Comparison of ENCODE assay signal across 20 cellular contexts in the genomic region with DNA sequence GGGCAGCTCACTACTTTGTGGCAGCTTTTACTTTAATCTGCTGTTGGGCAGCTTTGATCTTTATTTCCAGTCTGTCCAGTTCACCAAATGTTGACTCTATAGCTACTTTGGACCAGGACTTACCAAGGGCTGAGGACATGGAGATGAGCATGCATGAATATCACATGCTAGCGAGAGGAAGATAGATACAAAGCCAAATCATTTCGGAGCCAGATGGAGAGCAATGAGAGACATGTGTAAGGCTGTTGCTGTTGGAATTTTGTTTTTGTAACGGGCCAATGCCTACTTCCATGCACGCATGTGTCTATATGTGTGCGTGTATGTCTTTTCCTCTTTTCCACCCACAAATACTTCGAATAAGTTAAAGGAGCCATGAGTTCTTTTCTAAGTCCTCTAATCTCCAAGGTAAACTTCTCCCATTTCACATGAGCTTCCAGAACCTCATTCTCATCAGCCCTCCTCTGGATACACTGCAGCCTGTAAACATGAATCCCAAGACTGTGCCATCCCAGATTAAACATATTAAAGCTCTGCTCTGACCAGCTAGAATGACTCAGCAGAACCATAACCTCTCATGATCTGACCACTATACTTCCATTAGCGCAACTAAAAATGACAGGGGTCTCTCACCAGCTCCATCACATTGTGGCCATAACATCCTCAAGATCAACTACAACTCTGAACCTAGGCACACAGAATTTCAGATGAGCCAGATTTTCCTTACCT.
"Had no signal": no experiment of that assay in that cellular context is flagged by ENCODE, and none has a peak within 500 bp of the region (broad histone marks: within the 10 kb centered on the region; RNA-seq: fewer than 3 reads in every experiment).

No MANE protein-coding gene starts in this region.

- H3K4me1 ChIP-seq: foreskin keratinocyte, thyroid gland had no signal

- DNase-seq: activated CD4-positive, alpha-beta T cell treated with anti-CD3 and anti-CD28 coated beads for 1 hour; activated gamma-delta T cell; activated T-cell treated with anti-CD3 and anti-CD28 coated beads, Interleukin-2, amount 50 U/mL, for 72 hours; endodermal cell; foreskin keratinocyte; glutamatergic neuron; hippocampal formation; left colon; stimulated activated CD4-positive, alpha-beta T cell treated with anti-CD3 and anti-CD28 coated beads, Interleukin-12 subunit alpha, Interleukin-12 subunit beta, amount 100 ng/mL, for 4 hours; stimulated activated CD4-positive, alpha-beta T cell treated with anti-CD3 and anti-CD28 coated beads, Interleukin-2, amount 100 ng/mL, for 24 hours; stimulated activated naive CD4-positive, alpha-beta T cell treated with Interleukin-2 at 50 U/mL for 16 hours; T-helper 2 cell; thyroid gland; WERI-Rb-1 had no signal

- H3K27ac Mint-ChIP-seq: activated naive CD4-positive, alpha-beta T cell treated with anti-CD3 and anti-CD28 coated beads, Interleukin-2, amount 50 U/mL, for 24 hours; activated T-cell treated with anti-CD3 and anti-CD28 coated beads, Interleukin-2, amount 50 U/mL, for 72 hours; endodermal cell; mesothelial cell of epicardium; nephron had no signal

- H3K4me3 Mint-ChIP-seq: activated naive CD4-positive, alpha-beta T cell treated with anti-CD3 and anti-CD28 coated beads, Interleukin-2, amount 50 U/mL, for 24 hours; activated T-cell treated with anti-CD3 and anti-CD28 coated beads, Interleukin-2, amount 50 U/mL, for 72 hours; endodermal cell; mesothelial cell of epicardium; nephron had no signal

- ATAC-seq: activated T-cell treated with anti-CD3 and anti-CD28 coated beads, Interleukin-2, amount 50 U/mL, for 72 hours; foreskin keratinocyte; left colon had no signal

- H3K4me1 Mint-ChIP-seq: activated naive CD4-positive, alpha-beta T cell treated with anti-CD3 and anti-CD28 coated beads, Interleukin-2, amount 50 U/mL, for 24 hours; endodermal cell had no signal

- H3K4me3 ChIP-seq: cardiac muscle cell, lung, thyroid gland had no signal

- H3K9me3 Mint-ChIP-seq: activated naive CD4-positive, alpha-beta T cell treated with anti-CD3 and anti-CD28 coated beads, Interleukin-2, amount 50 U/mL, for 24 hours; activated T-cell treated with anti-CD3 and anti-CD28 coated beads, Interleukin-2, amount 50 U/mL, for 72 hours; endodermal cell; mesothelial cell of epicardium; nephron had no signal

- H3K36me3 Mint-ChIP-seq: activated naive CD4-positive, alpha-beta T cell treated with anti-CD3 and anti-CD28 coated beads, Interleukin-2, amount 50 U/mL, for 24 hours; mesothelial cell of epicardium had no signal

- H3K9me3 ChIP-seq: thyroid gland had no signal

- H3K27me3 Mint-ChIP-seq: activated naive CD4-positive, alpha-beta T cell treated with anti-CD3 and anti-CD28 coated beads, Interleukin-2, amount 50 U/mL, for 24 hours had no signal

- H3K27ac ChIP-seq: cardiac muscle cell, epithelial cell of prostate, foreskin keratinocyte, thyroid gland, WERI-Rb-1 had no signal

- H3K27me3 ChIP-seq: thyroid gland had no signal

- H3K36me3 ChIP-seq: cardiac muscle cell, thyroid gland had no signal
